ENCODE assay signal across 9 cellular contexts in the genomic region with DNA sequence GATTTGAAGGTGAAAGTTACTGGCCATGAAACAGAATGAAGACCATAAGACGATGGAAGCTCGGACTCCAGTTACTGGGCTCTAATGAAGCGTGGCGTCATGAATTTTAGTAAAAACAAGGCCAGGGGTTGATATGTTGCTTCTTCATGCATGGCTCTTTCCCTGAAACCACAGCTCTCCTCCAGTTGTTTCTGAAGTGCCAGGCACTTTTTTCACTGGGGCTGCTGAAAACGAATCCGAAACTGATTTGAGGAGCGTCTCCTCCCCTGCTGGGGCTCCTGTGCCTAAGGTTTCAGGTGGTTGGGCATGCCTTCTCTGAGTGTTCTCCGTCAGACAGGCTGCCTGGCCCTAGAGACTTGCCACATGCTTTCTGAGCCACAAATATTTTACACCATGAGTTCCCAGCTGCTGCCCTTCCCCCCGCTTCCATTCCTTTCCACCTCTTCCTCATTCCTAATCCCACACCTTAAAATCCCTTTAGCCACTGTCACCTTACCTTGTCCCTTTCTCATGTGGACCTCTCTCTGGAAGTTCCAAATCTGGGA. TPM values are rescaled to one million over a fixed set of nuclear protein-coding genes. Genes with fewer than 3 reads are reported as not detected.
DNase-seq lines count a peak whose midpoint lies in the region; ATAC-seq lines count a peak whose summit lies in the region.
"Had no signal": no experiment of that assay in that cellular context is flagged by ENCODE, and none has a peak within 500 bp of the region (broad histone marks: within the 10 kb centered on the region; RNA-seq: fewer than 3 reads in every experiment).

No MANE protein-coding gene starts in this region.

- intact Hi-C loops in naive thymus-derived CD4-positive, alpha-beta T cell (cut with micrococcal nuclease), result loop anchor here (1.0 kb wide), 3 partner anchors 13 to 119 kb away; a partner anchor contains a TSS

- H3K27ac ChIP-seq in effector memory CD4-positive, alpha-beta T cell (ENCODE audit: insufficient read depth, low read length, poor library complexity, severe bottlenecking), result peak overlapping the region; percentile 72
- peak overlapping the region; percentile 80 for H3K27ac ChIP-seq in naive thymus-derived CD4-positive, alpha-beta T cell (ENCODE audit: low read depth, low read length)
- H3K27ac ChIP-seq in thymus (ENCODE audit: low read depth), result peak overlapping the region; percentile 87

- no peaks in the 10 kb centered on the region for H3K9me3 Mint-ChIP-seq in activated CD4-positive, alpha-beta T cell treated with anti-CD3 and anti-CD28 coated beads, Interleukin-2, amount 10 ng/mL, durations not matched to agents 7 days and 5 days
- H3K9me3 Mint-ChIP-seq in naive thymus-derived CD4-positive, alpha-beta T cell, result no peaks in the 10 kb centered on the region

- DNase-seq in AG08395 (ENCODE audit: low spot score) (peak; percentile 70), HK-2 (ENCODE audit: unreplicated experiment) (peak; percentile 83), SW 1271 (lab: John Stamatoyannopoulos, UW) (no peak)
- peak; percentile 85 for DNase-seq in activated CD4-positive, alpha-beta T cell treated with anti-CD3 and anti-CD28 coated beads, Interleukin-2, amount 10 ng/mL, durations not matched to agents 7 days and 5 days
- peak; percentile 51 to 60 (median 54) for DNase-seq in effector memory CD4-positive, alpha-beta T cell
- DNase-seq in naive thymus-derived CD4-positive, alpha-beta T cell, result peak in 8 of 9 donors; percentile 53 to 74 (median 66)

- H3K27me3 ChIP-seq in effector memory CD4-positive, alpha-beta T cell (replicated peaks; ENCODE audit: control insufficient read depth, insufficient read depth, low read length, poor library complexity, severe bottlenecking), result no peaks in the 10 kb centered on the region
- H3K27me3 ChIP-seq in naive thymus-derived CD4-positive, alpha-beta T cell (ENCODE audit: control insufficient read depth in 2 of 2, insufficient read depth in 2 of 2, low read length in 2 of 2), result no peaks in the 10 kb centered on the region
- H3K27me3 ChIP-seq in thymus (ENCODE audit: control insufficient read depth, insufficient read depth), result no peaks in the 10 kb centered on the region

- CTCF ChIA-PET in activated CD4-positive, alpha-beta T cell treated with anti-CD3 and anti-CD28 coated beads, Interleukin-2, amount 10 ng/mL, durations not matched to agents 7 days and 5 days (lab: Charles Lee), result interaction anchor here (0.6 to 1.3 kb wide), 3 partner anchors 15 to 377 kb away, joined by 3 read pairs; no protein-coding TSS in a partner anchor
- CTCF ChIA-PET in naive thymus-derived CD4-positive, alpha-beta T cell (lab: Charles Lee), result interaction anchor here (0.9 kb wide), 1 partner anchor 112 kb away, joined by 4 read pairs; no protein-coding TSS in a partner anchor

- H3K36me3 Mint-ChIP-seq in activated CD4-positive, alpha-beta T cell treated with anti-CD3 and anti-CD28 coated beads, Interleukin-2, amount 10 ng/mL, durations not matched to agents 7 days and 5 days (ENCODE audit: low read depth), result no peaks in the 10 kb centered on the region
- peaks cover 0 to 4% (median 0%) of the 10 kb centered on the region in 5 donors for H3K36me3 Mint-ChIP-seq in naive thymus-derived CD4-positive, alpha-beta T cell

- H3K27me3 Mint-ChIP-seq in activated CD4-positive, alpha-beta T cell treated with anti-CD3 and anti-CD28 coated beads, Interleukin-2, amount 10 ng/mL, durations not matched to agents 7 days and 5 days, result no peaks in the 10 kb centered on the region
- H3K27me3 Mint-ChIP-seq in naive thymus-derived CD4-positive, alpha-beta T cell, result no peaks in the 10 kb centered on the region

- peaks cover 51% of the 10 kb centered on the region for H3K4me1 Mint-ChIP-seq in activated CD4-positive, alpha-beta T cell treated with anti-CD3 and anti-CD28 coated beads, Interleukin-2, amount 10 ng/mL, durations not matched to agents 7 days and 5 days
- peaks cover 29 to 59% (median 51%) of the 10 kb centered on the region in 7 donors for H3K4me1 Mint-ChIP-seq in naive thymus-derived CD4-positive, alpha-beta T cell

- H3K4me3 ChIP-seq in effector memory CD4-positive, alpha-beta T cell (ENCODE audit: insufficient read depth, low read depth, low read length, poor library complexity, severe bottlenecking), result peak overlapping the region; percentile 20
- H3K4me3 ChIP-seq in naive thymus-derived CD4-positive, alpha-beta T cell (ENCODE audit: low read length), result peak overlapping the region; percentile 30
- peak overlapping the region; percentile 2 for H3K4me3 ChIP-seq in thymus (ENCODE audit: low read length)

- H3K36me3 ChIP-seq in effector memory CD4-positive, alpha-beta T cell (ENCODE audit: control insufficient read depth, insufficient read depth, low read length), result no peaks in the 10 kb centered on the region
- H3K36me3 ChIP-seq in naive thymus-derived CD4-positive, alpha-beta T cell (ENCODE audit: control insufficient read depth in 2 of 3, insufficient read depth in 3 of 3, low read length in 3 of 3), result no peaks in the 10 kb centered on the region
- no peaks in the 10 kb centered on the region for H3K36me3 ChIP-seq in thymus (ENCODE audit: control insufficient read depth, insufficient read depth)

- peak overlapping the region; percentile 94 for H3K27ac Mint-ChIP-seq in activated CD4-positive, alpha-beta T cell treated with anti-CD3 and anti-CD28 coated beads, Interleukin-2, amount 10 ng/mL, durations not matched to agents 7 days and 5 days
- peak overlapping the region; percentile 87 to 94 (median 93) for H3K27ac Mint-ChIP-seq in naive thymus-derived CD4-positive, alpha-beta T cell

- no peaks in the 10 kb centered on the region for H3K9me3 ChIP-seq in effector memory CD4-positive, alpha-beta T cell (ENCODE audit: control insufficient read depth, low read length)
- H3K9me3 ChIP-seq in naive thymus-derived CD4-positive, alpha-beta T cell (ENCODE audit: control insufficient read depth in 2 of 3, low read length in 3 of 3), result no peaks in the 10 kb centered on the region
- no peaks in the 10 kb centered on the region for H3K9me3 ChIP-seq in thymus (ENCODE audit: control insufficient read depth)

- H3K4me3 Mint-ChIP-seq in activated CD4-positive, alpha-beta T cell treated with anti-CD3 and anti-CD28 coated beads, Interleukin-2, amount 10 ng/mL, durations not matched to agents 7 days and 5 days, result peak overlapping the region; percentile 52
- H3K4me3 Mint-ChIP-seq in naive thymus-derived CD4-positive, alpha-beta T cell, result peak overlapping the region; percentile 56 to 85 (median 79)

- peaks cover 38% of the 10 kb centered on the region for H3K4me1 ChIP-seq in effector memory CD4-positive, alpha-beta T cell (ENCODE audit: control insufficient read depth, insufficient read depth, low read length, poor library complexity, severe bottlenecking)
- H3K4me1 ChIP-seq in naive thymus-derived CD4-positive, alpha-beta T cell (ENCODE audit: control insufficient read depth in 2 of 2, insufficient read depth in 2 of 2, low read length in 2 of 2), result peaks cover 30 to 36% of the 10 kb centered on the region in 2 donors
- H3K4me1 ChIP-seq in thymus (ENCODE audit: control insufficient read depth, insufficient read depth, low read length), result peaks cover 10% of the 10 kb centered on the region

- WGBS in thymus, result 61% methylated on average over 9 of the region's 9 CpGs

- POLR2A ChIA-PET in activated CD4-positive, alpha-beta T cell treated with anti-CD3 and anti-CD28 coated beads, Interleukin-2, amount 10 ng/mL, durations not matched to agents 7 days and 5 days (lab: Charles Lee), result no interaction called here
- POLR2A ChIA-PET in naive thymus-derived CD4-positive, alpha-beta T cell (lab: Charles Lee), result interaction anchor here (0.6 to 3.2 kb wide), 5 partner anchors 10 to 119 kb away, joined by 3 to 17 read pairs (median 4); a partner anchor contains a TSS

- ATAC-seq in GM19043 (IDR thresholded peaks at IDR 0.05; ENCODE audit: low read depth, unreplicated experiment), result peak; percentile 43
- peak; percentile 87 for ATAC-seq in naive thymus-derived CD4-positive, alpha-beta T cell

RNA-seq across cellular contexts. Expression of a gene that starts 3.7 kb away (rescaled TPM):
- total RNA-seq in activated CD4-positive, alpha-beta T cell treated with anti-CD3 and anti-CD28 coated beads, Interleukin-2, amount 10 ng/mL, durations not matched to agents 7 days and 5 days, result not detected
- total RNA-seq in naive thymus-derived CD4-positive, alpha-beta T cell, result not detected
- not detected for polyA plus RNA-seq in naive thymus-derived CD4-positive, alpha-beta T cell
- 3.0 TPM for polyA plus RNA-seq in thymus
- polyA plus RNA-seq: neural cell had no signal

RNA-seq across cellular contexts. Expression of a gene that starts 16.4 kb away (rescaled TPM):
- 100 to 1,000 TPM; 128 to 159 TPM for total RNA-seq in activated CD4-positive, alpha-beta T cell treated with anti-CD3 and anti-CD28 coated beads, Interleukin-2, amount 10 ng/mL, durations not matched to agents 7 days and 5 days
- total RNA-seq in naive thymus-derived CD4-positive, alpha-beta T cell, result 10 to 100 TPM; 47.4 to 98.3 (median 67.2) TPM
- polyA plus RNA-seq in naive thymus-derived CD4-positive, alpha-beta T cell, result 10 to 100 TPM; 63.4 to 85.5 TPM
- polyA plus RNA-seq in thymus, result 21.1 TPM

RNA-seq across cellular contexts. Expression of a gene that starts 48.1 kb away (rescaled TPM):
- total RNA-seq in activated CD4-positive, alpha-beta T cell treated with anti-CD3 and anti-CD28 coated beads, Interleukin-2, amount 10 ng/mL, durations not matched to agents 7 days and 5 days, result under 1 TPM; 0.52 to 0.98 TPM
- 1 to 10 TPM in 1 of 5 experiments, under 1 TPM in 2, not detected in 2; 0.41 to 6.4 (median 0.56) TPM for total RNA-seq in naive thymus-derived CD4-positive, alpha-beta T cell
- polyA plus RNA-seq in naive thymus-derived CD4-positive, alpha-beta T cell, result not detected
- 1.7 TPM for polyA plus RNA-seq in thymus
- polyA plus RNA-seq: neural cell had no signal

Comparison
In these comparisons a context has a peak if more than half of its experiments do, and no peak if none do; other contexts are left out.
1. DNase-seq: peak in AG08395 (single experiment), HK-2 (single experiment), activated CD4-positive, alpha-beta T cell treated with anti-CD3 and anti-CD28 coated beads, Interleukin-2, amount 10 ng/mL, durations not matched to agents 7 days and 5 days (single experiment), effector memory CD4-positive, alpha-beta T cell (3 of 3) and naive thymus-derived CD4-positive, alpha-beta T cell (8 of 9); none in SW 1271 (0 of 2).
2. Peak in every context shown above with its lines, with median percentiles within 50 percentile points of each other: H3K27ac ChIP-seq and H3K4me3 ChIP-seq.